In the genomic region with DNA sequence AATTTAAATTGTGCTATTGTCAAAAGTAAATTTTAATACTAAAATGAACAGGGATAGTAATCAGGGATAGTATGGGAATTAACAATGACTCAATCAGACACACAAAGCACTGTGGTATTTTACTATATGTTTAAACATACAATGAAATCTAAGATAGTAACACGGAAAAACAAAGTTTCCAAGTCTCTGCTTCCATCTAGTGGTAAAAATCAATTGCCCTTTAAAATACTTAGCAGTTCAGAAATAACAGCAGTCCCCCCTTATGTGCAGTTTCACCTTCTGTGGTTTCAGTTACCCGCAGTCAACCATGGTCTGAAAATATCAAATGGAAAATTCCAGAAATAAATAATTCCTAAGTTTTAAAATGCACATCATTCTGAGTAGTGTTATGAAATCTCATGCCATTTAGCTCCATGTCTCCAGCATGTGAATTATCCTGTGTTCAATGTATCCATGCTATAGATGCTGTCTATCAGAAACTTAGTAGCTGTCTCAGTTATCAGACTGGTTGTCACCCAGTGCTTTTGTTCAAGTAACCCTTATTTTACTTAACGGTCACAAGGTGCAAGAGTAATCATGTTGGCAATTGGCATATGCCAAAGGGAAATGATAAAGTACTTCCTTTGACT, we compare ENCODE assay signal across 8 cellular contexts. TPM values are rescaled to one million over a fixed set of nuclear protein-coding genes. Genes with fewer than 3 reads are reported as not detected.
DNase-seq lines count a peak whose midpoint lies in the region; ATAC-seq, FAIRE-seq and TF ChIP-seq lines count a peak whose summit lies in the region.

No MANE protein-coding gene starts in this region.

- WGBS in small intestine, 3 donors, result 33 to 44% (median 36%) methylated on average over 3 of the region's 3 CpGs

- ATAC-seq in HCT116 (peak; percentile 42; the same call in 1 of the 2 replicates), WTC11 (no peak; the same call in 1 of the 2 replicates)

- POLR2A ChIA-PET in HCT116 (lab: Charles Lee), result no interaction called here
- POLR2A ChIA-PET in WTC11 (lab: Charles Lee), result no interaction called here

- RAD21 ChIA-PET in HCT116 (lab: Charles Lee; ENCODE audit: low non-redundant PET in 1 of 2, low total read pairs in 2 of 2, uncharacterized antibody in 2 of 2, unreplicated experiment in 2 of 2), result no interaction called here

- H2AFZ ChIP-seq in HCT116 (ENCODE audit: low read depth, low read length, poor library complexity, severe bottlenecking), result no peak overlapping the region

- no peak overlapping the region for H3K9ac ChIP-seq in HCT116 (ENCODE audit: low read length)
- H3K9ac ChIP-seq in colonic mucosa (ENCODE audit: low read depth in 2 of 2, low read length in 2 of 2), result no peak overlapping the region

- H3K27ac ChIP-seq in HCT116 (ENCODE audit: low read depth, low read length), result no peak overlapping the region
- H3K27ac ChIP-seq in colonic mucosa, result no peak overlapping the region
- H3K27ac ChIP-seq in small intestine (ENCODE audit: low read depth in 1 of 2, low read length in 1 of 2), result no peak overlapping the region

- no peak for FAIRE-seq in small intestine (lab: Jason Lieb, UNC)

- no peak overlapping the region for H3K4me3 ChIP-seq in HCT116 (replicated peaks in 1 of 2; ENCODE audit: low read depth in 1 of 2, low read length in 2 of 2)
- H3K4me3 ChIP-seq in colonic mucosa, result no peak overlapping the region
- no peak overlapping the region for H3K4me3 ChIP-seq in small intestine (ENCODE audit: low read depth in 1 of 2, low read length in 2 of 2)

- TF ChIP-seq RAD21 in HCT116 (IDR thresholded peaks at IDR 0.05; ENCODE audit: low read depth), result peak; percentile 52

- no peaks in the 10 kb centered on the region for H3K9me3 Mint-ChIP-seq in WTC11

- intact Hi-C loops in HCT116 (cut with micrococcal nuclease), result loop anchor here (5.0 kb wide), 1 partner anchor 1282 kb away; no protein-coding TSS in a partner anchor
- intact Hi-C loops in colonic mucosa (cut with DNase I), result no loop called here

- H3K36me3 ChIP-seq in HCT116 (ENCODE audit: control insufficient read depth in 1 of 2, insufficient read depth in 2 of 2, low read length in 2 of 2) (peaks cover 3 to 7% of the 10 kb centered on the region in 2 experiments; a peak in 1 of 4 replicates), colonic mucosa (no peaks in the 10 kb centered on the region), small intestine (ENCODE audit: control insufficient read depth in 2 of 2, insufficient read depth in 2 of 2, low read length in 2 of 2) (no peaks in the 10 kb centered on the region)

- no peaks in the 10 kb centered on the region for H4K20me1 ChIP-seq in HCT116 (ENCODE audit: insufficient read depth)

- H3K36me3 Mint-ChIP-seq in WTC11, result no peaks in the 10 kb centered on the region

- no peaks in the 10 kb centered on the region for H3K9me3 ChIP-seq in HCT116 (ENCODE audit: control insufficient read depth in 1 of 2, insufficient read depth in 1 of 2, low read depth in 1 of 2, low read length in 2 of 2)
- no peaks in the 10 kb centered on the region for H3K9me3 ChIP-seq in colonic mucosa
- H3K9me3 ChIP-seq in small intestine (ENCODE audit: control insufficient read depth, low read depth), result no peaks in the 10 kb centered on the region

- BruUV-seq in HCT116 (replicated peaks; lab: Mats Ljungman, UMichigan), result no TSS peak

- H3K4me1 ChIP-seq in HCT116 (ENCODE audit: control insufficient read depth in 1 of 2, insufficient read depth in 2 of 2, low read length in 2 of 2), result no peaks in the 10 kb centered on the region
- no peaks in the 10 kb centered on the region for H3K4me1 ChIP-seq in colonic mucosa
- no peaks in the 10 kb centered on the region for H3K4me1 ChIP-seq in small intestine (ENCODE audit: control insufficient read depth in 2 of 2, insufficient read depth in 1 of 2, low read depth in 1 of 2, low read length in 1 of 2)

- peak; percentile 49 for DNase-seq in DMS 273 (lab: John Stamatoyannopoulos, UW; ENCODE audit: unreplicated experiment)
- no peak for DNase-seq in DMS 273 treated with DMSO at 0.1 percent for 48 hours (lab: John Stamatoyannopoulos, UW)
- DNase-seq in HCT116 (ENCODE audit: low read depth, low spot score), result no peak
- peak; percentile 80 for DNase-seq in NOMO-1 treated with DMSO at 0.1 percent for 48 hours (lab: John Stamatoyannopoulos, UW; ENCODE audit: unreplicated experiment)
- no peak for DNase-seq in colonic mucosa
- DNase-seq in small intestine, result peak; percentile 34
- DNase-seq in ureter (ENCODE audit: low spot score), result no peak
- DNase-seq in WTC11 (ENCODE audit: low spot score), result no peak

- H3K4me3 Mint-ChIP-seq in WTC11, result no peak overlapping the region

- no peaks in the 10 kb centered on the region for H3K79me2 ChIP-seq in HCT116 (ENCODE audit: insufficient read depth, low read length)

- no peak overlapping the region for H3K4me2 ChIP-seq in HCT116 (ENCODE audit: low read length)

- no peak for TF ChIP-seq POLR2A in HCT116 (IDR thresholded peaks at IDR 0.05; ENCODE audit: borderline replicate concordance, extremely low read depth, insufficient read depth, insufficient read length)

- H3K4me1 Mint-ChIP-seq in WTC11, result no peaks in the 10 kb centered on the region

- H3K27me3 ChIP-seq in HCT116 (ENCODE audit: insufficient read depth, low read length), result no peaks in the 10 kb centered on the region
- no peaks in the 10 kb centered on the region for H3K27me3 ChIP-seq in colonic mucosa
- H3K27me3 ChIP-seq in small intestine (ENCODE audit: control insufficient read depth in 2 of 2, insufficient read depth in 2 of 2, low read length in 2 of 2), result no peaks in the 10 kb centered on the region

- no peaks in the 10 kb centered on the region for H3K27me3 Mint-ChIP-seq in WTC11 (ENCODE audit: low read depth)

- TF ChIP-seq CTCF in HCT116 (IDR thresholded peaks at IDR 0.05 in 2 of 3, conservative IDR thresholded peaks at IDR 0.05 in 1 of 3; ENCODE audit: borderline replicate concordance in 1 of 3, insufficient read depth in 1 of 3, low read depth in 2 of 3, low read length in 2 of 3), result peak; percentile 28 to 56 (median 36); a peak in 4 of 6 replicates
- peak; percentile 43 for TF ChIP-seq CTCF in colonic mucosa (IDR thresholded peaks at IDR 0.05)
- TF ChIP-seq CTCF in WTC11 (IDR thresholded peaks at IDR 0.05), result no peak

- CTCF ChIA-PET in HCT116 (lab: Charles Lee), result no interaction called here
- CTCF ChIA-PET in WTC11 (lab: Charles Lee), result interaction anchor here (0.6 to 1.8 kb wide), 3 partner anchors 276 to 304 kb away, joined by 3 to 9 read pairs (median 4); no protein-coding TSS in a partner anchor

- H3K9me2 ChIP-seq in HCT116 (ENCODE audit: insufficient read depth), result no peaks in the 10 kb centered on the region

- no peak overlapping the region for H3K27ac Mint-ChIP-seq in WTC11

TF ChIP-seq in HCT116, 20 proteins besides CTCF, POLR2A, EP300 and RAD21:
- no peak for TF ChIP-seq CEBPB (IDR thresholded peaks at IDR 0.05; ENCODE audit: low read depth)
- no peak for TF ChIP-seq SRF (IDR thresholded peaks at IDR 0.05; ENCODE audit: low read depth)

TF ChIP-seq in WTC11, 78 proteins besides CTCF, POLR2A, EP300 and RAD21 (continues in another document):
- TF ChIP-seq CREB1 (CRISPR knock-in tag; IDR thresholded peaks at IDR 0.05) (no peak), JAZF1 (CRISPR knock-in tag; IDR thresholded peaks at IDR 0.05) (no peak), ATF1 (CRISPR knock-in tag; IDR thresholded peaks at IDR 0.05) (no peak), KAT7 (CRISPR knock-in tag; IDR thresholded peaks at IDR 0.05; ENCODE audit: borderline replicate concordance) (no peak), FOXJ3 (CRISPR knock-in tag; IDR thresholded peaks at IDR 0.05; ENCODE audit: borderline replicate concordance) (no peak)
- TF ChIP-seq, protein P1, sequence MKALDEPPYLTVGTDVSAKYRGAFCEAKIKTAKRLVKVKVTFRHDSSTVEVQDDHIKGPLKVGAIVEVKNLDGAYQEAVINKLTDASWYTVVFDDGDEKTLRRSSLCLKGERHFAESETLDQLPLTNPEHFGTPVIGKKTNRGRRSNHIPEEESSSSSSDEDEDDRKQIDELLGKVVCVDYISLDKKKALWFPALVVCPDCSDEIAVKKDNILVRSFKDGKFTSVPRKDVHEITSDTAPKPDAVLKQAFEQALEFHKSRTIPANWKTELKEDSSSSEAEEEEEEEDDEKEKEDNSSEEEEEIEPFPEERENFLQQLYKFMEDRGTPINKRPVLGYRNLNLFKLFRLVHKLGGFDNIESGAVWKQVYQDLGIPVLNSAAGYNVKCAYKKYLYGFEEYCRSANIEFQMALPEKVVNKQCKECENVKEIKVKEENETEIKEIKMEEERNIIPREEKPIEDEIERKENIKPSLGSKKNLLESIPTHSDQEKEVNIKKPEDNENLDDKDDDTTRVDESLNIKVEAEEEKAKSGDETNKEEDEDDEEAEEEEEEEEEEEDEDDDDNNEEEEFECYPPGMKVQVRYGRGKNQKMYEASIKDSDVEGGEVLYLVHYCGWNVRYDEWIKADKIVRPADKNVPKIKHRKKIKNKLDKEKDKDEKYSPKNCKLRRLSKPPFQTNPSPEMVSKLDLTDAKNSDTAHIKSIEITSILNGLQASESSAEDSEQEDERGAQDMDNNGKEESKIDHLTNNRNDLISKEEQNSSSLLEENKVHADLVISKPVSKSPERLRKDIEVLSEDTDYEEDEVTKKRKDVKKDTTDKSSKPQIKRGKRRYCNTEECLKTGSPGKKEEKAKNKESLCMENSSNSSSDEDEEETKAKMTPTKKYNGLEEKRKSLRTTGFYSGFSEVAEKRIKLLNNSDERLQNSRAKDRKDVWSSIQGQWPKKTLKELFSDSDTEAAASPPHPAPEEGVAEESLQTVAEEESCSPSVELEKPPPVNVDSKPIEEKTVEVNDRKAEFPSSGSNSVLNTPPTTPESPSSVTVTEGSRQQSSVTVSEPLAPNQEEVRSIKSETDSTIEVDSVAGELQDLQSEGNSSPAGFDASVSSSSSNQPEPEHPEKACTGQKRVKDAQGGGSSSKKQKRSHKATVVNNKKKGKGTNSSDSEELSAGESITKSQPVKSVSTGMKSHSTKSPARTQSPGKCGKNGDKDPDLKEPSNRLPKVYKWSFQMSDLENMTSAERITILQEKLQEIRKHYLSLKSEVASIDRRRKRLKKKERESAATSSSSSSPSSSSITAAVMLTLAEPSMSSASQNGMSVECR (CRISPR knock-in tag; IDR thresholded peaks at IDR 0.05; ENCODE audit: borderline replicate concordance), result no peak

RNA-seq across cellular contexts. Expression of a gene that starts 58.5 kb away (rescaled TPM):
- total RNA-seq in HCT116 (2021; ENCODE audit: unreplicated experiment) (29.6 TPM), colonic mucosa (10 to 100 TPM; 21.0 to 25.5 TPM), ureter (58.1 TPM), WTC11 (2021) (18.1 to 18.8 TPM (median 18.4 TPM) in 3 replicates)
- 12.6 and 14.4 TPM in 2 replicates for polyA plus RNA-seq in HCT116 (2012)
- 1 to 10 TPM; 1.1 to 6.7 (median 3.4) TPM for polyA plus RNA-seq in small intestine

Comparison
In these comparisons a context has a peak if more than half of its experiments do, and no peak if none do; other contexts are left out.
1. DNase-seq: peak in DMS 273 (single experiment), NOMO-1 treated with DMSO at 0.1 percent for 48 hours (single experiment) and small intestine (single experiment); none in DMS 273 treated with DMSO at 0.1 percent for 48 hours (single experiment), HCT116 (single experiment), colonic mucosa (single experiment), ureter (single experiment) and WTC11 (single experiment).